ENCODE assay signal across 11 cellular contexts in genomic region chr15:63371297-63371918, GRCh38. TPM values are rescaled to one million over a fixed set of nuclear protein-coding genes. Genes with fewer than 3 reads are reported as not detected.
A peak's percentile ranks its signal among the peaks of the same experiment; 100 is the strongest.
DNase-seq lines count a peak whose midpoint lies in the region; ATAC-seq and TF ChIP-seq lines count a peak whose summit lies in the region.
"Had no signal": no experiment of that assay in that cellular context is flagged by ENCODE, and none has a peak within 500 bp of the region (broad histone marks: within the 10 kb centered on the region; RNA-seq: fewer than 3 reads in every experiment).

No MANE protein-coding gene starts in this region.

- TF ChIP-seq POLR2A in gastroesophageal sphincter (IDR thresholded peaks at IDR 0.05), result no peak

- peak; percentile 67 for ATAC-seq in gastroesophageal sphincter

- no peak for TF ChIP-seq EP300 in gastroesophageal sphincter (IDR thresholded peaks at IDR 0.05)

- intact Hi-C loops in tibial artery (cut with DNase I; ENCODE audit: low total_unique reads), result no loop called here

- H3K9me3 ChIP-seq in gastroesophageal sphincter, result no peaks in the 10 kb centered on the region
- no peaks in the 10 kb centered on the region for H3K9me3 ChIP-seq in tibial artery
- H3K9me3 ChIP-seq: neutrophil had no signal

- no peak for TF ChIP-seq CTCF in gastroesophageal sphincter (IDR thresholded peaks at IDR 0.05)
- no peak for TF ChIP-seq CTCF in tibial artery (IDR thresholded peaks at IDR 0.05)

- H3K27ac ChIP-seq in angular gyrus (ENCODE audit: low read depth, low read length) (peak overlapping the region; percentile 26), gastroesophageal sphincter (peak overlapping the region; percentile 5 to 75 (median 64)), tibial artery (peak overlapping the region; percentile 53 to 55)
- H3K27ac ChIP-seq: neutrophil had no signal

- H3K4me3 ChIP-seq in gastroesophageal sphincter (no peak overlapping the region), tibial artery (no peak overlapping the region)

- 58 to 59% methylated on average over 2 to 10 of the region's 15 CpGs for WGBS in gastroesophageal sphincter (ENCODE audit: low coverage in 1 of 2), 2 donors

- H3K36me3 ChIP-seq in gastroesophageal sphincter, result no peaks in the 10 kb centered on the region
- no peaks in the 10 kb centered on the region for H3K36me3 ChIP-seq in tibial artery
- H3K36me3 ChIP-seq: neutrophil had no signal

- peak; percentile 10 for DNase-seq in NK-92 treated with Interleukin-12 subunit alpha and Interleukin-12 subunit beta, amount 100 ng/mL, for 24 hours (lab: John Stamatoyannopoulos, UW)
- DNase-seq in NK-92 (lab: John Stamatoyannopoulos, UW; ENCODE audit: unreplicated experiment), result no peak
- peak in 1 of 2 donors; percentile 69 for DNase-seq in tibial artery
- no peak for DNase-seq in ureter (ENCODE audit: low spot score)
- DNase-seq in NCI-H510A treated with DMSO at 0.1 percent for 48 hours (lab: John Stamatoyannopoulos, UW), result no peak
- DNase-seq in NCI-H524 (lab: John Stamatoyannopoulos, UW), result no peak
- DNase-seq: activated naive CD4-positive, alpha-beta T cell treated with anti-CD3 and anti-CD28 coated beads, Interleukin-2, amount 50 U/mL, for 16 hours; NCI-H1436 had no signal

- no peaks in the 10 kb centered on the region for H3K27me3 ChIP-seq in gastroesophageal sphincter
- H3K27me3 ChIP-seq in tibial artery, result no peaks in the 10 kb centered on the region
- H3K27me3 ChIP-seq: neutrophil had no signal

- peaks cover 6 to 92% (median 16%) of the 10 kb centered on the region in 3 donors for H3K4me1 ChIP-seq in gastroesophageal sphincter
- peaks cover 0 to 34% (median 25%) of the 10 kb centered on the region in 4 donors for H3K4me1 ChIP-seq in tibial artery

RNA-seq across cellular contexts. Expression of gene CA12, which starts 10.2 kb away (rescaled TPM):
- total RNA-seq in gastroesophageal sphincter, result 10 to 100 TPM; 13.3 to 46.7 (median 17.5) TPM
- total RNA-seq in ureter, result 114 TPM
